Comparison of ENCODE assay signal across 8 cellular contexts in genomic region chr4:5460106-5460801, GRCh38.
DNase-seq lines count a peak whose midpoint lies in the region; ATAC-seq and TF ChIP-seq lines count a peak whose summit lies in the region.

No MANE protein-coding gene starts in this region.

- peak; percentile 48 for TF ChIP-seq RAD21 in HCT116 (IDR thresholded peaks at IDR 0.05; ENCODE audit: low read depth)

- H3K27ac ChIP-seq in C4-2B (no peak overlapping the region), HCT116 (ENCODE audit: low read depth, low read length) (no peak overlapping the region)

- CTCF ChIA-PET in HCT116 (lab: Charles Lee): interaction anchor here (0.9 to 1.9 kb wide), 4 partner anchors 12 to 409 kb away, joined by 3 to 8 read pairs (median 3); partner anchors contain the start of gene STK32B

- BruUV-seq in HCT116 (replicated peaks; lab: Mats Ljungman, UMichigan): no TSS peak

- no peaks in the 10 kb centered on the region for H3K4me1 Mint-ChIP-seq in stimulated activated memory B cell treated with anti-CD40 and anti-IgM and Interleukin-4, amounts not matched to agents 10 μg/mL and 1 μg/mL and 100 μg/mL, for 72 hours

- H3K79me2 ChIP-seq in HCT116 (ENCODE audit: insufficient read depth, low read length): no peaks in the 10 kb centered on the region

- no peaks in the 10 kb centered on the region for H3K9me3 Mint-ChIP-seq in stimulated activated memory B cell treated with anti-CD40 and anti-IgM and Interleukin-4, amounts not matched to agents 10 μg/mL and 1 μg/mL and 100 μg/mL, for 72 hours

- intact Hi-C loops in HCT116 (cut with micrococcal nuclease): loop anchor here (1.0 to 2.0 kb wide), 3 partner anchors 330 to 465 kb away; partner anchors contain the start of gene STK32B

- DNase-seq in HCT116 (ENCODE audit: low read depth, low spot score) (peak; percentile 4), amniotic epithelial cell (ENCODE audit: low read depth) (peak; percentile 7), inferior parietal cortex (ENCODE audit: extremely low spot score) (peak; percentile 17), mucosa of gallbladder (ENCODE audit: low spot score) (no peak)
- no peak for DNase-seq in effector CD8-positive, alpha-beta T cell (lab: John Stamatoyannopoulos, UW)

- no peak overlapping the region for H3K4me3 ChIP-seq in HCT116 (replicated peaks in 1 of 2; ENCODE audit: low read depth in 1 of 2, low read length in 2 of 2)

- no peaks in the 10 kb centered on the region for H3K9me3 ChIP-seq in HCT116 (ENCODE audit: control insufficient read depth in 1 of 2, insufficient read depth in 1 of 2, low read depth in 1 of 2, low read length in 2 of 2)

- POLR2A ChIA-PET in HCT116 (lab: Charles Lee): no interaction called here

- no peak overlapping the region for H3K4me3 Mint-ChIP-seq in stimulated activated memory B cell treated with anti-CD40 and anti-IgM and Interleukin-4, amounts not matched to agents 10 μg/mL and 1 μg/mL and 100 μg/mL, for 72 hours

- no peaks in the 10 kb centered on the region for H3K36me3 Mint-ChIP-seq in stimulated activated memory B cell treated with anti-CD40 and anti-IgM and Interleukin-4, amounts not matched to agents 10 μg/mL and 1 μg/mL and 100 μg/mL, for 72 hours

- no peak overlapping the region for H3K4me2 ChIP-seq in HCT116 (ENCODE audit: low read length)

- RAD21 ChIA-PET in HCT116 (lab: Charles Lee; ENCODE audit: low non-redundant PET in 1 of 2, low total read pairs in 2 of 2, uncharacterized antibody in 2 of 2, unreplicated experiment in 2 of 2): no interaction called here

- no peak overlapping the region for H2AFZ ChIP-seq in HCT116 (ENCODE audit: low read depth, low read length, poor library complexity, severe bottlenecking)

- H4K20me1 ChIP-seq in HCT116 (ENCODE audit: insufficient read depth): no peaks in the 10 kb centered on the region

- ATAC-seq in HCT116: peak; percentile 80
- ATAC-seq in stimulated activated memory B cell treated with anti-CD40 and anti-IgM and Interleukin-4, amounts not matched to agents 10 μg/mL and 1 μg/mL and 100 μg/mL, for 72 hours: no peak
- ATAC-seq in GM21737 (IDR thresholded peaks at IDR 0.05; ENCODE audit: unreplicated experiment): no peak

- H3K27me3 ChIP-seq in HCT116 (ENCODE audit: insufficient read depth, low read length): peaks cover 29% of the 10 kb centered on the region; the same call in 1 of the 2 replicates

- H3K9me2 ChIP-seq in HCT116 (ENCODE audit: insufficient read depth): no peaks in the 10 kb centered on the region

- no peaks in the 10 kb centered on the region for H3K36me3 ChIP-seq in HCT116 (ENCODE audit: control insufficient read depth in 1 of 2, insufficient read depth in 2 of 2, low read length in 2 of 2)

- no peak for TF ChIP-seq POLR2A in HCT116 (IDR thresholded peaks at IDR 0.05; ENCODE audit: borderline replicate concordance, extremely low read depth, insufficient read depth, insufficient read length)

- peak; percentile 77 for TF ChIP-seq CTCF in C4-2B (conservative IDR thresholded peaks at IDR 0.05)
- peak; percentile 22 to 74 (median 72); a peak in 4 of 6 replicates for TF ChIP-seq CTCF in HCT116 (IDR thresholded peaks at IDR 0.05 in 2 of 3, conservative IDR thresholded peaks at IDR 0.05 in 1 of 3; ENCODE audit: borderline replicate concordance in 1 of 3, insufficient read depth in 1 of 3, low read depth in 2 of 3, low read length in 2 of 3)

- no peak overlapping the region for H3K27ac Mint-ChIP-seq in stimulated activated memory B cell treated with anti-CD40 and anti-IgM and Interleukin-4, amounts not matched to agents 10 μg/mL and 1 μg/mL and 100 μg/mL, for 72 hours

- H3K9ac ChIP-seq in HCT116 (ENCODE audit: low read length): no peak overlapping the region

- H3K27me3 Mint-ChIP-seq in stimulated activated memory B cell treated with anti-CD40 and anti-IgM and Interleukin-4, amounts not matched to agents 10 μg/mL and 1 μg/mL and 100 μg/mL, for 72 hours: no peaks in the 10 kb centered on the region

- no peaks in the 10 kb centered on the region for H3K4me1 ChIP-seq in HCT116 (ENCODE audit: control insufficient read depth in 1 of 2, insufficient read depth in 2 of 2, low read length in 2 of 2)

TF ChIP-seq in HCT116, 20 proteins besides CTCF, POLR2A, EP300 and RAD21:
- no peak for TF ChIP-seq ATF3 (IDR thresholded peaks at IDR 0.05)
- TF ChIP-seq SRF (IDR thresholded peaks at IDR 0.05; ENCODE audit: low read depth): no peak
- no peak for TF ChIP-seq ZBTB33 (IDR thresholded peaks at IDR 0.05; ENCODE audit: extremely low read depth, insufficient replicate concordance, low read length)
- TF ChIP-seq EGR1 (IDR thresholded peaks at IDR 0.05; ENCODE audit: low read depth): no peak
- no peak for TF ChIP-seq EZH2phosphoT487 (IDR thresholded peaks at IDR 0.05; ENCODE audit: borderline replicate concordance)
- TF ChIP-seq SIN3A (IDR thresholded peaks at IDR 0.05; ENCODE audit: low read depth): no peak
- no peak for TF ChIP-seq SP1 (IDR thresholded peaks at IDR 0.05; ENCODE audit: low read depth)
- no peak for TF ChIP-seq EZH2 (IDR thresholded peaks at IDR 0.05)
- TF ChIP-seq, protein P1, sequence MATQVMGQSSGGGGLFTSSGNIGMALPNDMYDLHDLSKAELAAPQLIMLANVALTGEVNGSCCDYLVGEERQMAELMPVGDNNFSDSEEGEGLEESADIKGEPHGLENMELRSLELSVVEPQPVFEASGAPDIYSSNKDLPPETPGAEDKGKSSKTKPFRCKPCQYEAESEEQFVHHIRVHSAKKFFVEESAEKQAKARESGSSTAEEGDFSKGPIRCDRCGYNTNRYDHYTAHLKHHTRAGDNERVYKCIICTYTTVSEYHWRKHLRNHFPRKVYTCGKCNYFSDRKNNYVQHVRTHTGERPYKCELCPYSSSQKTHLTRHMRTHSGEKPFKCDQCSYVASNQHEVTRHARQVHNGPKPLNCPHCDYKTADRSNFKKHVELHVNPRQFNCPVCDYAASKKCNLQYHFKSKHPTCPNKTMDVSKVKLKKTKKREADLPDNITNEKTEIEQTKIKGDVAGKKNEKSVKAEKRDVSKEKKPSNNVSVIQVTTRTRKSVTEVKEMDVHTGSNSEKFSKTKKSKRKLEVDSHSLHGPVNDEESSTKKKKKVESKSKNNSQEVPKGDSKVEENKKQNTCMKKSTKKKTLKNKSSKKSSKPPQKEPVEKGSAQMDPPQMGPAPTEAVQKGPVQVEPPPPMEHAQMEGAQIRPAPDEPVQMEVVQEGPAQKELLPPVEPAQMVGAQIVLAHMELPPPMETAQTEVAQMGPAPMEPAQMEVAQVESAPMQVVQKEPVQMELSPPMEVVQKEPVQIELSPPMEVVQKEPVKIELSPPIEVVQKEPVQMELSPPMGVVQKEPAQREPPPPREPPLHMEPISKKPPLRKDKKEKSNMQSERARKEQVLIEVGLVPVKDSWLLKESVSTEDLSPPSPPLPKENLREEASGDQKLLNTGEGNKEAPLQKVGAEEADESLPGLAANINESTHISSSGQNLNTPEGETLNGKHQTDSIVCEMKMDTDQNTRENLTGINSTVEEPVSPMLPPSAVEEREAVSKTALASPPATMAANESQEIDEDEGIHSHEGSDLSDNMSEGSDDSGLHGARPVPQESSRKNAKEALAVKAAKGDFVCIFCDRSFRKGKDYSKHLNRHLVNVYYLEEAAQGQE (IDR thresholded peaks at IDR 0.05; ENCODE audit: low read depth): no peak
- no peak for TF ChIP-seq POLR2AphosphoS5 (IDR thresholded peaks at IDR 0.05; ENCODE audit: low read depth, low read length)
- no peak for TF ChIP-seq FOSL1 (IDR thresholded peaks at IDR 0.05; ENCODE audit: low read depth)
- no peak for TF ChIP-seq CEBPB (IDR thresholded peaks at IDR 0.05; ENCODE audit: low read depth)
- TF ChIP-seq ZFX (IDR thresholded peaks at IDR 0.05): no peak
- TF ChIP-seq JUND (IDR thresholded peaks at IDR 0.05): no peak
- no peak for TF ChIP-seq YY1 (IDR thresholded peaks at IDR 0.05; ENCODE audit: extremely low read depth, insufficient replicate concordance, low read depth, low read length)
- TF ChIP-seq CBX3 (IDR thresholded peaks at IDR 0.05; ENCODE audit: low read depth): no peak
- no peak for TF ChIP-seq ZNF274 (IDR thresholded peaks at IDR 0.05; ENCODE audit: low read depth, low read length)
- no peak for TF ChIP-seq MAX (IDR thresholded peaks at IDR 0.05)
- no peak for TF ChIP-seq ELF1 (IDR thresholded peaks at IDR 0.05; ENCODE audit: borderline replicate concordance, low read depth)
- no peak for TF ChIP-seq TCF7L2 (IDR thresholded peaks at IDR 0.05; ENCODE audit: borderline replicate concordance, extremely low read depth, insufficient read depth, insufficient read length)

Comparison
In these comparisons a context has a peak if more than half of its experiments do, and no peak if none do; other contexts are left out.
1. DNase-seq: peak in HCT116 (single experiment), amniotic epithelial cell (single experiment) and inferior parietal cortex (single experiment); none in effector CD8-positive, alpha-beta T cell (single experiment) and mucosa of gallbladder (single experiment).